Comparison of ENCODE assay signal across 15 cellular contexts in the genomic region with DNA sequence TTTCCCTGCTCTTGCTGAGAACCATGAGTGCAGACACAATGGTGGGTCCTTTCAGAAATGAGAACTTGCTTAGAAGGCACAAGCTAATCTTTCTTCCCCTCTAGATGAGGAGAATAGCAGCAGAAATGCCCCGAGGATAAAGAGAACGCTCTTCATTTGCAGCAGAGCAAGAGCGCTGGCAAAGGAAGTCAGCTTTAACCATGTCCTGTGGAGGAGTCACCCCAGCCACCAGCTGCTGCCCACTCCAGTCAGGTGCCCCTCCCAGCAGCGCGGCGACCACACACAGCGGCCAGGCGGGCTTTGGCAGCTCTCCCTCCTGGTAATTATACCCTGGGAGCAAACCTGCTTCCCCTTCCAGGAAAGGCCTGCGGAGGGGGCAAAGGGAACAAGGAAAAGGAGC. TPM values are rescaled to one million over a fixed set of nuclear protein-coding genes. Genes with fewer than 3 reads are reported as not detected.
A peak's percentile ranks its signal among the peaks of the same experiment; 100 is the strongest.
DNase-seq lines count a peak whose midpoint lies in the region; ATAC-seq and TF ChIP-seq lines count a peak whose summit lies in the region.
"Had no signal": no experiment of that assay in that cellular context is flagged by ENCODE, and none has a peak within 500 bp of the region (broad histone marks: within the 10 kb centered on the region; RNA-seq: fewer than 3 reads in every experiment).

No MANE protein-coding gene starts in this region.

- peak overlapping the region in 2 of 3 donors; percentile 25 to 54 for H3K27ac Mint-ChIP-seq in CD4-positive, CD25-positive, alpha-beta regulatory T cell
- peak overlapping the region; percentile 78 to 91 (median 87) for H3K27ac Mint-ChIP-seq in immature natural killer cell

- no peak overlapping the region for H3K4me3 Mint-ChIP-seq in CD4-positive, CD25-positive, alpha-beta regulatory T cell
- H3K4me3 Mint-ChIP-seq in immature natural killer cell: peak overlapping the region; percentile 68 to 76 (median 73)

- in situ Hi-C loops in HAP-1 (cut with MboI; ENCODE audit: low sequenced_read_pairs): no loop called here

- H3K36me3 ChIP-seq in CD4-positive, CD25-positive, alpha-beta regulatory T cell (ENCODE audit: control insufficient read depth, insufficient read depth, low read length): peaks cover 94% of the 10 kb centered on the region
- peaks cover 76% of the 10 kb centered on the region for H3K36me3 ChIP-seq in SJSA1
- H3K36me3 ChIP-seq in HAP-1 (replicated peaks): peaks cover 70% of the 10 kb centered on the region

- H3K9me3 Mint-ChIP-seq in CD4-positive, CD25-positive, alpha-beta regulatory T cell: no peaks in the 10 kb centered on the region
- no peaks in the 10 kb centered on the region for H3K9me3 Mint-ChIP-seq in immature natural killer cell

- ATAC-seq in CD4-positive, CD25-positive, alpha-beta regulatory T cell (ENCODE audit: low read depth in 2 of 2): no peak
- peak; percentile 9 for ATAC-seq in GM19397 (IDR thresholded peaks at IDR 0.05; ENCODE audit: unreplicated experiment)
- ATAC-seq in GM21526 (IDR thresholded peaks at IDR 0.05; ENCODE audit: low FRiP score, unreplicated experiment): no peak
- ATAC-seq in GM21737 (IDR thresholded peaks at IDR 0.05; ENCODE audit: unreplicated experiment): no peak

- H3K27ac ChIP-seq in CD4-positive, CD25-positive, alpha-beta regulatory T cell (ENCODE audit: insufficient read depth, low read length, poor library complexity, severe bottlenecking): no peak overlapping the region
- H3K27ac ChIP-seq in SJSA1: no peak overlapping the region
- H3K27ac ChIP-seq: epithelial cell of prostate, Peyer's patch, prostate gland had no signal

- no peak overlapping the region for H3K4me3 ChIP-seq in CD4-positive, CD25-positive, alpha-beta regulatory T cell (ENCODE audit: low read depth, low read length)
- H3K4me3 ChIP-seq in SJSA1 (no peak overlapping the region), HAP-1 (no peak overlapping the region)
- H3K4me3 ChIP-seq: Peyer's patch, prostate gland had no signal

- peaks cover 10% of the 10 kb centered on the region for H3K4me1 ChIP-seq in CD4-positive, CD25-positive, alpha-beta regulatory T cell (ENCODE audit: control insufficient read depth, insufficient read depth, low read length, poor library complexity, severe bottlenecking)
- peaks cover 16% of the 10 kb centered on the region for H3K4me1 ChIP-seq in SJSA1 (replicated peaks)
- no peaks in the 10 kb centered on the region for H3K4me1 ChIP-seq in HAP-1
- H3K4me1 ChIP-seq: Peyer's patch had no signal

- CTCF ChIA-PET in HEK293T (lab: Yijun Ruan, JAX): no interaction called here

- peaks cover 69% of the 10 kb centered on the region for H3K36me3 Mint-ChIP-seq in CD4-positive, CD25-positive, alpha-beta regulatory T cell
- peaks cover 25 to 52% (median 26%) of the 10 kb centered on the region in 3 donors for H3K36me3 Mint-ChIP-seq in immature natural killer cell

- H3K4me1 Mint-ChIP-seq in CD4-positive, CD25-positive, alpha-beta regulatory T cell: peaks cover 0 to 13% (median 5%) of the 10 kb centered on the region in 4 donors
- peaks cover 30 to 33% of the 10 kb centered on the region in 2 donors for H3K4me1 Mint-ChIP-seq in immature natural killer cell

- no peaks in the 10 kb centered on the region for H3K27me3 ChIP-seq in CD4-positive, CD25-positive, alpha-beta regulatory T cell (ENCODE audit: control insufficient read depth, insufficient read depth, low read length)
- H3K27me3 ChIP-seq in SJSA1 (replicated peaks): no peaks in the 10 kb centered on the region
- H3K27me3 ChIP-seq in HAP-1 (ENCODE audit: low read depth): no peaks in the 10 kb centered on the region
- H3K27me3 ChIP-seq: Peyer's patch had no signal

- POLR2A ChIA-PET in HEK293T (lab: Yijun Ruan, JAX): no interaction called here

- DNase-seq in CD4-positive, CD25-positive, alpha-beta regulatory T cell: no peak
- peak; percentile 81 to 90 for DNase-seq in SJSA1 (ENCODE audit: low read depth in 1 of 2, low spot score in 2 of 2)
- DNase-seq in immature natural killer cell: peak in 1 of 3 donors; percentile 4
- no peak for DNase-seq in HAP-1 (ENCODE audit: low spot score in 2 of 2)
- DNase-seq in HEK293T (ENCODE audit: extremely low spot score): no peak
- DNase-seq: activated CD4-positive, alpha-beta T cell treated with anti-CD3 and anti-CD28 coated beads for 48 hours; DND-41; Peyer's patch had no signal

- H3K9me3 ChIP-seq in CD4-positive, CD25-positive, alpha-beta regulatory T cell (ENCODE audit: control insufficient read depth in 2 of 2, low read length in 2 of 2): no peaks in the 10 kb centered on the region
- no peaks in the 10 kb centered on the region for H3K9me3 ChIP-seq in SJSA1 (replicated peaks)
- H3K9me3 ChIP-seq in HAP-1: no peaks in the 10 kb centered on the region
- H3K9me3 ChIP-seq: Peyer's patch, prostate gland had no signal

- no peaks in the 10 kb centered on the region for H3K27me3 Mint-ChIP-seq in CD4-positive, CD25-positive, alpha-beta regulatory T cell
- peaks cover 2 to 13% (median 2%) of the 10 kb centered on the region in 3 donors for H3K27me3 Mint-ChIP-seq in immature natural killer cell (ENCODE audit: low read depth in 3 of 3)

TF ChIP-seq in HEK293T, 16 proteins besides CTCF, POLR2A, EP300 and RAD21:
- TF ChIP-seq TARDBP (IDR thresholded peaks at IDR 0.05) (no peak), FOXA1 (IDR thresholded peaks at IDR 0.05) (no peak), SUZ12 (IDR thresholded peaks at IDR 0.05) (no peak), HDGF (IDR thresholded peaks at IDR 0.05; ENCODE audit: borderline replicate concordance) (no peak), NFRKB (IDR thresholded peaks at IDR 0.05) (no peak), ZNF384 (IDR thresholded peaks at IDR 0.05) (no peak), SP1 (IDR thresholded peaks at IDR 0.05) (no peak), FOXM1 (IDR thresholded peaks at IDR 0.05; ENCODE audit: borderline replicate concordance) (no peak), BHLHE40 (IDR thresholded peaks at IDR 0.05; ENCODE audit: borderline replicate concordance) (no peak)

RNA-seq across cellular contexts. Expression of gene EMILIN3, which starts 42.4 kb away (rescaled TPM):
- total RNA-seq in CD4-positive, CD25-positive, alpha-beta regulatory T cell: not detected
- not detected for polyA plus RNA-seq in CD4-positive, CD25-positive, alpha-beta regulatory T cell
- not detected in 2 replicates for total RNA-seq in SJSA1 (2014; rRNA removed; shearing (Covaris generic))
- not detected for polyA plus RNA-seq in immature natural killer cell
- total RNA-seq: MCF 10A had no signal
- polyA plus RNA-seq: keratinocyte had no signal

Comparison
In these comparisons a context has a peak if more than half of its experiments do, and no peak if none do; other contexts are left out.
1. DNase-seq: peak in SJSA1 (2 of 2); none in CD4-positive, CD25-positive, alpha-beta regulatory T cell (0 of 3), HAP-1 (0 of 2) and HEK293T (single experiment).
2. H3K4me3 Mint-ChIP-seq: peak in immature natural killer cell (5 of 5); none in CD4-positive, CD25-positive, alpha-beta regulatory T cell (0 of 4).